Comparison of ENCODE assay signal across 12 cellular contexts in the genomic region with DNA sequence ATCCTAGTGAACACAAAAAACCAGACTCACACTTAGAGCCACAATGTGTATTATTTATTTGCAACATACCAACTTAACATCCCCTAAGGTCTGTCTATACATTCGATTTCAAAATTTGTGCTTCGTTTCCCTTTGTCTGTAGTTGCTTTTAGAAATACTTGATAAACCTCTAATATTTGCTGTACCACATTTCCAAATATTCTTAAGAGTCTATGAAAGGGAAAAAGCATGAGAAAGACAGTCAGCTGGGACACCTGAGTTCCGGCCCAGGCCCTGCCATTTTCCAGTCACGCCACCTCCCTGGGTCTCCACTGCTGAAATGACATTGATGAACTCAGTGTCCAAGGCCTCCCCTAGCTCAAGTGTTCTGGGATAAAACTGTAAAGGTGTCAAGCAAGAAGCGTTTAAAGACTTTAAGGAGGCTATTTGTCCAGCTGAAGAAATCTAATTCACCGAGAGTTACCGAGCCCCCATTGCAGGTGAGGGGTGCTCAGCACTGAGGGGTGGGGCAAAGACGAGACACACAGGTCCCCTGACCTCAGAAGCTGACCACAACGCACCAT. TPM values are rescaled to one million over a fixed set of nuclear protein-coding genes. Genes with fewer than 3 reads are reported as not detected.
DNase-seq lines count a peak whose midpoint lies in the region; ATAC-seq, FAIRE-seq and TF ChIP-seq lines count a peak whose summit lies in the region.
"Had no signal": no experiment of that assay in that cellular context is flagged by ENCODE, and none has a peak within 500 bp of the region (broad histone marks: within the 10 kb centered on the region; RNA-seq: fewer than 3 reads in every experiment).

No MANE protein-coding gene starts in this region.

- dilution Hi-C loops in IMR-90 (cut with HindIII; ENCODE audit: low sequenced_read_pairs, unreplicated experiment): no loop called here

- H2AFZ ChIP-seq in IMR-90 (replicated peaks; ENCODE audit: low read length, poor library complexity): peak overlapping the region; percentile 26

- no peak for DNase-seq in CD8-positive, alpha-beta memory T cell
- no peak for DNase-seq in IMR-90
- no peak for DNase-seq in natural killer cell
- no peak for DNase-seq in D721Med (ENCODE audit: insufficient read length, low spot score)
- DNase-seq in NCI-H2029 treated with DMSO at 0.1 percent for 48 hours (lab: John Stamatoyannopoulos, UW): no peak
- DNase-seq in NCI-H1417 (lab: John Stamatoyannopoulos, UW): no peak
- DNase-seq: Caco-2, NCI-H2081 treated with DMSO at 0.1 percent for 48 hours had no signal

- peak overlapping the region; percentile 85 to 99 (median 94) for H3K27ac Mint-ChIP-seq in CD8-positive, alpha-beta memory T cell
- H3K27ac Mint-ChIP-seq in activated naive CD8-positive, alpha-beta T cell: peak overlapping the region; percentile 90
- H3K27ac Mint-ChIP-seq in natural killer cell: peak overlapping the region; percentile 90 to 94

- H3K36me3 Mint-ChIP-seq in CD8-positive, alpha-beta memory T cell: peaks cover 0 to 2% (median 0%) of the 10 kb centered on the region in 3 donors
- H3K36me3 Mint-ChIP-seq in activated naive CD8-positive, alpha-beta T cell: no peaks in the 10 kb centered on the region
- no peaks in the 10 kb centered on the region for H3K36me3 Mint-ChIP-seq in natural killer cell

- no peak overlapping the region for H3K9ac ChIP-seq in IMR-90 (ENCODE audit: low read depth, low read length)

- H2BK120ac ChIP-seq in IMR-90 (ENCODE audit: low read depth, low read length): peak overlapping the region; percentile 79

- peak overlapping the region; percentile 28 for H2BK5ac ChIP-seq in IMR-90 (ENCODE audit: low read depth, low read length, poor library complexity, severe bottlenecking)

- no peaks in the 10 kb centered on the region for H3K27me3 ChIP-seq in CD8-positive, alpha-beta memory T cell (ENCODE audit: insufficient read depth, low read length, poor library complexity, severe bottlenecking)
- no peaks in the 10 kb centered on the region for H3K27me3 ChIP-seq in IMR-90 (ENCODE audit: control insufficient read depth, insufficient read depth, low read length)

- peak overlapping the region; percentile 89 for H2BK20ac ChIP-seq in IMR-90 (ENCODE audit: low read depth, low read length)

- H3K4me3 Mint-ChIP-seq in CD8-positive, alpha-beta memory T cell: peak overlapping the region; percentile 57 to 79 (median 71)
- peak overlapping the region; percentile 85 for H3K4me3 Mint-ChIP-seq in activated naive CD8-positive, alpha-beta T cell
- H3K4me3 Mint-ChIP-seq in natural killer cell: peak overlapping the region; percentile 93

- no peak overlapping the region for H3K56ac ChIP-seq in IMR-90 (ENCODE audit: extremely low read depth, insufficient read depth, low read length)

- no peaks in the 10 kb centered on the region for H3K9me3 ChIP-seq in CD8-positive, alpha-beta memory T cell (ENCODE audit: low read length)
- no peaks in the 10 kb centered on the region for H3K9me3 ChIP-seq in IMR-90 (ENCODE audit: control insufficient read depth, insufficient read depth, low read length)
- H3K9me3 ChIP-seq: Caco-2 had no signal

- H3K14ac ChIP-seq in IMR-90 (replicated peaks; ENCODE audit: low read depth, low read length): peak overlapping the region; percentile 48

- TF ChIP-seq CTCF in IMR-90 (conservative IDR thresholded peaks at IDR 0.05; ENCODE audit: low read depth, low read length): no peak
- no peak for TF ChIP-seq CTCF in natural killer cell (IDR thresholded peaks at IDR 0.05)
- no peak for TF ChIP-seq CTCF in D721Med (IDR thresholded peaks at IDR 0.05; ENCODE audit: insufficient read depth, missing control alignments)

- intact Hi-C loops in IMR-90 (cut with micrococcal nuclease): no loop called here
- intact Hi-C loops in natural killer cell (cut with micrococcal nuclease): loop anchor here (2.0 kb wide), 1 partner anchor 51 kb away; no protein-coding TSS in a partner anchor

- no CpG with 5 or more reads among the region's 9 CpGs for WGBS in IMR-90 (ENCODE audit: extremely low coverage in 2 of 2, insufficient read length in 1 of 2), 2 experiments

- no peaks in the 10 kb centered on the region for H3K36me3 ChIP-seq in CD8-positive, alpha-beta memory T cell (ENCODE audit: insufficient read depth, low read length)
- peaks cover 18% of the 10 kb centered on the region for H3K36me3 ChIP-seq in IMR-90 (ENCODE audit: control insufficient read depth, insufficient read depth, low read length)

- ATAC-seq in IMR-90 (ENCODE audit: low read depth) (no peak), natural killer cell (no peak), GM21529 (IDR thresholded peaks at IDR 0.05; ENCODE audit: unreplicated experiment) (no peak)

- peak overlapping the region; percentile 49 to 87 for H4K8ac ChIP-seq in IMR-90 (ENCODE audit: low read depth in 2 of 2, low read length in 2 of 2)

- H2AK5ac ChIP-seq in IMR-90 (ENCODE audit: low read depth, low read length): peak overlapping the region; percentile 98

- no peak for FAIRE-seq in D721Med (lab: Jason Lieb, UNC)
- FAIRE-seq: endometrium had no signal

- peak overlapping the region; percentile 58; the same call in 1 of the 2 replicates for H3K23ac ChIP-seq in IMR-90 (ENCODE audit: low read depth, low read length)

- peaks cover 0 to 2% (median 0%) of the 10 kb centered on the region in 5 donors for H3K9me3 Mint-ChIP-seq in CD8-positive, alpha-beta memory T cell
- H3K9me3 Mint-ChIP-seq in activated naive CD8-positive, alpha-beta T cell (ENCODE audit: low read depth): no peaks in the 10 kb centered on the region
- no peaks in the 10 kb centered on the region for H3K9me3 Mint-ChIP-seq in natural killer cell

- BruUV-seq in IMR-90 (replicated peaks; lab: Mats Ljungman, UMichigan): no TSS peak

- no peak for TF ChIP-seq RAD21 in IMR-90 (IDR thresholded peaks at IDR 0.05; ENCODE audit: low read length)

- H2AK9ac ChIP-seq in IMR-90 (replicated peaks; ENCODE audit: low read depth, low read length, poor library complexity): no peak overlapping the region

- H4K5ac ChIP-seq in IMR-90 (ENCODE audit: low read depth, low read length): peak overlapping the region; percentile 38; the same call in 1 of the 2 replicates

- peaks cover 37 to 76% (median 66%) of the 10 kb centered on the region in 3 donors for H3K4me1 Mint-ChIP-seq in CD8-positive, alpha-beta memory T cell
- peaks cover 52% of the 10 kb centered on the region for H3K4me1 Mint-ChIP-seq in activated naive CD8-positive, alpha-beta T cell (ENCODE audit: low read depth)
- peaks cover 21 to 24% of the 10 kb centered on the region in 2 donors for H3K4me1 Mint-ChIP-seq in natural killer cell

- H3K4me1 ChIP-seq in CD8-positive, alpha-beta memory T cell (ENCODE audit: insufficient read depth, low read length): peaks cover 44% of the 10 kb centered on the region
- peaks cover 24% of the 10 kb centered on the region for H3K4me1 ChIP-seq in IMR-90 (ENCODE audit: control insufficient read depth, insufficient read depth, low read length)
- H3K4me1 ChIP-seq: Caco-2 had no signal

- peaks cover 30% of the 10 kb centered on the region for H3K9me1 ChIP-seq in IMR-90 (ENCODE audit: insufficient read depth, low read length)

- peaks cover 0 to 6% of the 10 kb centered on the region in 2 donors for H3K27me3 Mint-ChIP-seq in CD8-positive, alpha-beta memory T cell
- peaks cover 2% of the 10 kb centered on the region for H3K27me3 Mint-ChIP-seq in activated naive CD8-positive, alpha-beta T cell
- H3K27me3 Mint-ChIP-seq in natural killer cell (ENCODE audit: low read depth in 2 of 2): peaks cover 19 to 20% of the 10 kb centered on the region in 2 donors

- POLR2A ChIA-PET in CD8-positive, alpha-beta memory T cell (lab: Charles Lee): interaction anchor here (1.3 to 1.8 kb wide), 2 partner anchors 19 to 50 kb away, joined by 7 to 14 read pairs; no protein-coding TSS in a partner anchor
- POLR2A ChIA-PET in IMR-90 (lab: Charles Lee; ENCODE audit: unreplicated experiment): no interaction called here

- H2BK15ac ChIP-seq in IMR-90 (ENCODE audit: low read depth, low read length): peak overlapping the region; percentile 96; the same call in 2 of the 3 replicates

- peak overlapping the region; percentile 79 for H4K91ac ChIP-seq in IMR-90 (ENCODE audit: insufficient read depth, low read depth, low read length)

- H3K4ac ChIP-seq in IMR-90 (ENCODE audit: low read depth, low read length): peak overlapping the region; percentile 75

- peak overlapping the region; percentile 10; the same call in 1 of the 2 replicates for H3K4me2 ChIP-seq in IMR-90 (ENCODE audit: low read depth, low read length)

- H3K79me1 ChIP-seq in IMR-90 (ENCODE audit: low read depth in 1 of 2, low read length in 2 of 2): peaks cover 0 to 6% of the 10 kb centered on the region in 2 experiments; a peak in 1 of 4 replicates

- H3K18ac ChIP-seq in IMR-90 (ENCODE audit: low read depth, low read length): peak overlapping the region; percentile 48; the same call in 1 of the 2 replicates

- CTCF ChIA-PET in CD8-positive, alpha-beta memory T cell (lab: Charles Lee): interaction anchor here (1.2 to 4.9 kb wide), 7 partner anchors 12 to 132 kb away, joined by 3 to 69 read pairs (median 15); partner anchors contain the start of genes CCRL2 and RTP3
- CTCF ChIA-PET in IMR-90 (lab: Yijun Ruan, JAX): interaction anchor here (1.3 to 1.5 kb wide), 2 partner anchors 49 to 90 kb away, joined by 3 to 4 read pairs; no protein-coding TSS in a partner anchor

- peak overlapping the region; percentile 37 for H3K4me3 ChIP-seq in CD8-positive, alpha-beta memory T cell (ENCODE audit: low read length)
- H3K4me3 ChIP-seq in IMR-90 (ENCODE audit: insufficient read depth, low read depth, low read length): no peak overlapping the region

- no peaks in the 10 kb centered on the region for H4K20me1 ChIP-seq in IMR-90 (ENCODE audit: insufficient read depth, low read length)

- in situ Hi-C loops in IMR-90 (cut with MboI; ENCODE audit: low sequenced_read_pairs): no loop called here

- TF ChIP-seq POLR2A in IMR-90 (IDR thresholded peaks at IDR 0.05; ENCODE audit: low read depth, low read length): no peak

- peak overlapping the region; percentile 58 for H3K27ac ChIP-seq in CD8-positive, alpha-beta memory T cell (ENCODE audit: low read depth, low read length)
- H3K27ac ChIP-seq in IMR-90 (ENCODE audit: insufficient read depth, low read length): no peak overlapping the region

TF ChIP-seq in IMR-90, 13 proteins besides CTCF, POLR2A, EP300 and RAD21:
- TF ChIP-seq BHLHE40 (IDR thresholded peaks at IDR 0.05; ENCODE audit: low read depth, low read length): no peak

RNA-seq across cellular contexts. Expression of gene LRRC2, which starts 26.6 kb away (rescaled TPM):
- under 1 TPM; 0.04 TPM for total RNA-seq in CD8-positive, alpha-beta memory T cell
- not detected for polyA plus RNA-seq in CD8-positive, alpha-beta memory T cell
- total RNA-seq in IMR-90 (2012; rRNA removed): 4.1 and 4.7 TPM in 2 replicates
- 2.5 and 2.9 TPM in 2 replicates for polyA plus RNA-seq in IMR-90 (2012; rRNA removed)
- 0.96 and 1.2 TPM in 2 replicates for polyA plus RNA-seq in IMR-90 (2012; cell fraction: cytosol; rRNA removed)
- polyA plus RNA-seq in IMR-90 (2012; cell fraction: nucleus; rRNA removed; ENCODE audit: low replicate concordance): 0.75 and 3.6 TPM in 2 replicates
- under 1 TPM in 1 of 3 donors, not detected in 2; 0.18 TPM for total RNA-seq in natural killer cell

RNA-seq across cellular contexts. Expression of gene RTP3, which starts 41.7 kb away (rescaled TPM):
- total RNA-seq in CD8-positive, alpha-beta memory T cell: not detected
- polyA plus RNA-seq in CD8-positive, alpha-beta memory T cell: not detected
- total RNA-seq in IMR-90 (2012; rRNA removed): 0.18 TPM in 1 of 2 replicates, not detected in the other
- 0.10 and 0.26 TPM in 2 replicates for polyA plus RNA-seq in IMR-90 (2012; rRNA removed)
- polyA plus RNA-seq in IMR-90 (2012; cell fraction: cytosol; rRNA removed): 0.05 TPM in 1 of 2 replicates, not detected in the other
- polyA plus RNA-seq in IMR-90 (2012; cell fraction: nucleus; rRNA removed; ENCODE audit: low replicate concordance): 0.08 TPM in 1 of 2 replicates, not detected in the other
- total RNA-seq in natural killer cell: not detected
- total RNA-seq: Caco-2, HT1080 had no signal
